In the genomic region with DNA sequence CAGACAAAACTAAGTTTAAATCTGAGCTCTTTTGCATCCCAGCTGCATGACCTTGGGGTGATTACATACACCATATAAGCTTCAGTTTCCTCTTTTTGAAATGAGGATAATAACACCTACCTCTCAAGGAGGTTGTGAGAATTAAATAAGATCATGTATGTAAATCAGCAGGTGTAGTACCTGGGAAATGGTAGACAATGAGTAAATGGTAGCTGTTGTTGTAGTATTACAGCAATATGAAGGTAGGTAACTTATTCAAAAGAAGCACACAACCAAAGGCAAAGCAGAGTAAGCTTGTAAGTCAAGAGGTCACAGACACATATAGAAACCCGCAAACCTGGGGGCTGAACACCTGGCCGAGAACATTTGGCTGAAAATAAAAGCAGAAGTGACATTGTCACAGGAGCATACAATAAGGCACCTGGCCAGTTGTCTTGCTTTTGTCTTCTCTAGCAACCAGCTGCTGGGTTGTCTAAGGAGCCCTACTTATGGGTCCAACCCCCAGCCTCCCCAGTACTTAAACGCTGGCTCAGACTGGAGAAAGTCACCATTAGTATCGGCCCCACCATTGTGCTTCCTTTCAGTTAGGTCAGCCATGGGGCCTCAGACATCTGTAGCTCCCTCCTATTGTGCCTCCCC, we compare ENCODE assay signal across 14 cellular contexts.
DNase-seq lines count a peak whose midpoint lies in the region; ATAC-seq and TF ChIP-seq lines count a peak whose summit lies in the region.
"Had no signal": no experiment of that assay in that cellular context is flagged by ENCODE, and none has a peak within 500 bp of the region (broad histone marks: within the 10 kb centered on the region; RNA-seq: fewer than 3 reads in every experiment).

No MANE protein-coding gene starts in this region.

- no peak overlapping the region for H3K9ac ChIP-seq in OCI-LY3 (ENCODE audit: low read length)
- no peak overlapping the region for H3K9ac ChIP-seq in endodermal cell (ENCODE audit: extremely low read depth, low read length, poor library complexity, severe bottlenecking)
- no peak overlapping the region for H3K9ac ChIP-seq in smooth muscle cell (ENCODE audit: low read depth)

- peaks cover 22% of the 10 kb centered on the region for H3K9me3 Mint-ChIP-seq in endodermal cell
- H3K9me3 Mint-ChIP-seq in activated T-cell treated with anti-CD3 and anti-CD28 coated beads, Interleukin-2, amount 50 U/mL, for 72 hours = peaks cover 0 to 3% of the 10 kb centered on the region in 2 donors

- H3K27ac ChIP-seq in OCI-LY3 (ENCODE audit: low read length) = no peak overlapping the region
- H3K27ac ChIP-seq in endodermal cell (ENCODE audit: low read depth, low read length) = no peak overlapping the region
- no peak overlapping the region for H3K27ac ChIP-seq in smooth muscle cell (ENCODE audit: low read depth)
- H3K27ac ChIP-seq: C4-2B, VCaP had no signal

- H4K20me1 ChIP-seq in OCI-LY3 (ENCODE audit: insufficient read depth, low read length) = no peaks in the 10 kb centered on the region
- no peaks in the 10 kb centered on the region for H4K20me1 ChIP-seq in smooth muscle cell (ENCODE audit: low read depth)

- peaks cover 2% of the 10 kb centered on the region for H3K27me3 Mint-ChIP-seq in endodermal cell (ENCODE audit: insufficient read depth)
- H3K27me3 Mint-ChIP-seq in activated T-cell treated with anti-CD3 and anti-CD28 coated beads, Interleukin-2, amount 50 U/mL, for 72 hours (ENCODE audit: low read depth) = peaks cover 8% of the 10 kb centered on the region

- H3K79me2 ChIP-seq in OCI-LY3 (ENCODE audit: low read length) (no peaks in the 10 kb centered on the region), smooth muscle cell (ENCODE audit: low read depth) (no peaks in the 10 kb centered on the region)

- H3K4me1 ChIP-seq in OCI-LY3 (ENCODE audit: low read length) (peaks cover 27% of the 10 kb centered on the region), endodermal cell (ENCODE audit: control insufficient read depth, insufficient read depth, low read length) (no peaks in the 10 kb centered on the region), smooth muscle cell (ENCODE audit: low read depth) (no peaks in the 10 kb centered on the region)

- peak; percentile 76 for DNase-seq in GM13977 (ENCODE audit: low spot score)
- DNase-seq in GM20000 (ENCODE audit: low spot score) = peak; percentile 77
- no peak for DNase-seq in endodermal cell
- no peak for DNase-seq in activated T-cell treated with anti-CD3 and anti-CD28 coated beads, Interleukin-2, amount 50 U/mL, for 72 hours
- no peak for DNase-seq in activated naive CD4-positive, alpha-beta T cell (lab: John Stamatoyannopoulos, UW)
- no peak for DNase-seq in smooth muscle cell (lab: John Stamatoyannopoulos, UW; ENCODE audit: unreplicated experiment)
- DNase-seq: mesenchymal stem cell; NCI-H510A treated with DMSO at 0.1 percent for 48 hours; stimulated activated CD4-positive, alpha-beta T cell treated with anti-CD3 and anti-CD28 coated beads, Interleukin-12 subunit alpha, Interleukin-12 subunit beta, amount 100 ng/mL, for 4 hours had no signal

- H3K4me1 Mint-ChIP-seq in endodermal cell = no peaks in the 10 kb centered on the region
- no peaks in the 10 kb centered on the region for H3K4me1 Mint-ChIP-seq in activated T-cell treated with anti-CD3 and anti-CD28 coated beads, Interleukin-2, amount 50 U/mL, for 72 hours (ENCODE audit: low read depth)

- H3K27me3 ChIP-seq in OCI-LY3 (ENCODE audit: low read depth, low read length) (peaks cover 12% of the 10 kb centered on the region), endodermal cell (ENCODE audit: control insufficient read depth, insufficient read depth, low read length, poor library complexity, severe bottlenecking) (no peaks in the 10 kb centered on the region), smooth muscle cell (ENCODE audit: low read depth) (no peaks in the 10 kb centered on the region)

- no peak for TF ChIP-seq CTCF in GM13977 (IDR thresholded peaks at IDR 0.05; ENCODE audit: extremely low read depth, insufficient read depth, missing control alignments)
- no peak for TF ChIP-seq CTCF in GM20000 (IDR thresholded peaks at IDR 0.05; ENCODE audit: extremely low read depth, missing control alignments)
- TF ChIP-seq CTCF in OCI-LY3 (IDR thresholded peaks at IDR 0.05; ENCODE audit: low read depth, low read length) = no peak
- TF ChIP-seq CTCF in endodermal cell (conservative IDR thresholded peaks at IDR 0.05) = no peak
- no peak for TF ChIP-seq CTCF in smooth muscle cell (IDR thresholded peaks at IDR 0.05; ENCODE audit: borderline replicate concordance, insufficient read depth, poor library complexity, severe bottlenecking)

- no peak overlapping the region for H3K27ac Mint-ChIP-seq in endodermal cell
- H3K27ac Mint-ChIP-seq in activated T-cell treated with anti-CD3 and anti-CD28 coated beads, Interleukin-2, amount 50 U/mL, for 72 hours = no peak overlapping the region

- in situ Hi-C loops in GM13977 (cut with MboI; ENCODE audit: low pct_unique_long_range_greater_than_20kb, low sequenced_read_pairs, unreplicated experiment) = no loop called here

- 72 to 83% methylated on average over 3 to 4 of the region's 4 CpGs for WGBS in endodermal cell (ENCODE audit: insufficient coverage in 1 of 2, insufficient read length in 1 of 2), 2 experiments
- 90% methylated on average over 4 of the region's 4 CpGs for WGBS in smooth muscle cell (ENCODE audit: low lambda C conversion rate)

- H2AFZ ChIP-seq in OCI-LY3 (ENCODE audit: low read depth, low read length) (no peak overlapping the region), smooth muscle cell (ENCODE audit: low read depth) (no peak overlapping the region)

- H3K4me2 ChIP-seq in OCI-LY3 (ENCODE audit: low read length) (peak overlapping the region; percentile 46), smooth muscle cell (no peak overlapping the region)

- H3K4me3 ChIP-seq in OCI-LY3 (ENCODE audit: low read length) = peak overlapping the region; percentile 7; the same call in 1 of the 2 replicates
- no peak overlapping the region for H3K4me3 ChIP-seq in endodermal cell (ENCODE audit: low read length)
- no peak overlapping the region for H3K4me3 ChIP-seq in smooth muscle cell

- peaks cover 5% of the 10 kb centered on the region for H3K36me3 Mint-ChIP-seq in endodermal cell (ENCODE audit: low read depth)
- H3K36me3 Mint-ChIP-seq in activated T-cell treated with anti-CD3 and anti-CD28 coated beads, Interleukin-2, amount 50 U/mL, for 72 hours (ENCODE audit: insufficient read depth in 2 of 2) = peaks cover 3 to 7% of the 10 kb centered on the region in 2 donors

- H3F3A ChIP-seq in smooth muscle cell (ENCODE audit: low read depth) = no peaks in the 10 kb centered on the region

- ATAC-seq in HG03095 (IDR thresholded peaks at IDR 0.05; ENCODE audit: unreplicated experiment) = peak; percentile 92
- no peak for ATAC-seq in activated T-cell treated with anti-CD3 and anti-CD28 coated beads, Interleukin-2, amount 50 U/mL, for 72 hours (replicated peaks in 1 of 2)
- ATAC-seq: HCT116 had no signal

- no peak overlapping the region for H3K4me3 Mint-ChIP-seq in endodermal cell
- no peak overlapping the region for H3K4me3 Mint-ChIP-seq in activated T-cell treated with anti-CD3 and anti-CD28 coated beads, Interleukin-2, amount 50 U/mL, for 72 hours

- no peaks in the 10 kb centered on the region for H3K36me3 ChIP-seq in OCI-LY3 (replicated peaks; ENCODE audit: low read depth, low read length)
- H3K36me3 ChIP-seq in endodermal cell (ENCODE audit: control insufficient read depth, insufficient read depth, low read length) = no peaks in the 10 kb centered on the region
- no peaks in the 10 kb centered on the region for H3K36me3 ChIP-seq in smooth muscle cell (ENCODE audit: low read depth)

- H3K9me3 ChIP-seq in OCI-LY3 (ENCODE audit: insufficient read depth, low read length) (peaks cover 12% of the 10 kb centered on the region; the same call in 1 of the 2 replicates), endodermal cell (ENCODE audit: control insufficient read depth, low read length) (peaks cover 7% of the 10 kb centered on the region), smooth muscle cell (replicated peaks; ENCODE audit: low read depth) (no peaks in the 10 kb centered on the region)

Comparison
In these comparisons a context has a peak if more than half of its experiments do, and no peak if none do; other contexts are left out.
1. DNase-seq: peak in GM13977 (single experiment) and GM20000 (single experiment); none in endodermal cell (single experiment), activated T-cell treated with anti-CD3 and anti-CD28 coated beads, Interleukin-2, amount 50 U/mL, for 72 hours (0 of 2), activated naive CD4-positive, alpha-beta T cell (0 of 4) and smooth muscle cell (single experiment).